In the genomic region with DNA sequence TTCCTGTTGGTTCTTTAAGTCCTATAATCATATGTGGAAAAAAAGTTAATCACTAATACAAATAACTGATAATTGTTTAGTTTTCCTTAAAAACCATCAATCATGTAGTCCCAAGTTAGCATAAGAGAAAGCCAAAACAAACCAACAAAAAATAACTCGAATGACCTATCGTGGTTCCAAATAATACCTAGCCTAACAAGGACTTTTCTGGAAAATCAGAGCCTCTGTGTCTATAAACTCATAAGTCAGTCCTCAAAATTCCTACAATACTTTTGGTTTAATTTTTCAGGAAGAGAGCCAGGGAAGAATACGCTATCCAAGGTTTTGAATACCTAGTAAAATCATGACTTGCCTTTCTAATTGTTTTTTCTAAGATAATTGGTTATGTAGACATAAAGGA, we compare ENCODE assay signal across 17 cellular contexts.
DNase-seq lines count a peak whose midpoint lies in the region; ATAC-seq and TF ChIP-seq lines count a peak whose summit lies in the region.
"Had no signal": no experiment of that assay in that cellular context is flagged by ENCODE, and none has a peak within 500 bp of the region (broad histone marks: within the 10 kb centered on the region; RNA-seq: fewer than 3 reads in every experiment).

No MANE protein-coding gene starts in this region.

- peak; percentile 2 for DNase-seq in AG08395 (ENCODE audit: low spot score)
- DNase-seq in amniotic epithelial cell (ENCODE audit: low read depth): peak; percentile 7
- peak; percentile 4 for DNase-seq in fibroblast of peridontal ligament (ENCODE audit: extremely low read depth)
- DNase-seq in NCI-H2029 (lab: John Stamatoyannopoulos, UW): no peak
- no peak for DNase-seq in mesothelial cell of epicardium (ENCODE audit: low spot score in 2 of 2, unreplicated experiment in 2 of 2)
- no peak for DNase-seq in HCEC 1CT
- DNase-seq: 8988T; AML-193; CD4-positive, alpha-beta T cell; DMS153; DMS79; GDM1; H9; KG1 had no signal

- ATAC-seq in HG03039 (IDR thresholded peaks at IDR 0.05; ENCODE audit: unreplicated experiment): no peak
- ATAC-seq: HepG2 had no signal

- H3K9me3 Mint-ChIP-seq in mesothelial cell of epicardium: no peaks in the 10 kb centered on the region
- H3K9me3 Mint-ChIP-seq: H9 had no signal

- peaks cover 6% of the 10 kb centered on the region for H3K4me1 Mint-ChIP-seq in mesothelial cell of epicardium
- H3K4me1 Mint-ChIP-seq: H9, IgD-negative memory B cell had no signal

- H3K36me3 Mint-ChIP-seq in mesothelial cell of epicardium: no peaks in the 10 kb centered on the region
- H3K36me3 Mint-ChIP-seq: IgD-negative memory B cell had no signal

- no peak overlapping the region for H3K4me3 Mint-ChIP-seq in mesothelial cell of epicardium
- H3K4me3 Mint-ChIP-seq: CD4-positive, alpha-beta T cell; H9; IgD-negative memory B cell had no signal

- TF ChIP-seq CTCF in mesothelial cell of epicardium (IDR thresholded peaks at IDR 0.05; ENCODE audit: unreplicated experiment): no peak

- no peak overlapping the region for H3K27ac Mint-ChIP-seq in mesothelial cell of epicardium
- H3K27ac Mint-ChIP-seq: CD4-positive, alpha-beta T cell; H9; IgD-negative memory B cell had no signal

- H3K27me3 Mint-ChIP-seq in mesothelial cell of epicardium (ENCODE audit: low read depth): no peaks in the 10 kb centered on the region
- H3K27me3 Mint-ChIP-seq: CD4-positive, alpha-beta T cell; IgD-negative memory B cell had no signal

Comparison
In these comparisons a context has a peak if more than half of its experiments do, and no peak if none do; other contexts are left out.
1. DNase-seq: peak in AG08395 (single experiment), amniotic epithelial cell (single experiment) and fibroblast of peridontal ligament (single experiment); none in NCI-H2029 (single experiment), mesothelial cell of epicardium (0 of 2) and HCEC 1CT (single experiment).